15 cellular contexts compared by ENCODE assay signal in the genomic region with DNA sequence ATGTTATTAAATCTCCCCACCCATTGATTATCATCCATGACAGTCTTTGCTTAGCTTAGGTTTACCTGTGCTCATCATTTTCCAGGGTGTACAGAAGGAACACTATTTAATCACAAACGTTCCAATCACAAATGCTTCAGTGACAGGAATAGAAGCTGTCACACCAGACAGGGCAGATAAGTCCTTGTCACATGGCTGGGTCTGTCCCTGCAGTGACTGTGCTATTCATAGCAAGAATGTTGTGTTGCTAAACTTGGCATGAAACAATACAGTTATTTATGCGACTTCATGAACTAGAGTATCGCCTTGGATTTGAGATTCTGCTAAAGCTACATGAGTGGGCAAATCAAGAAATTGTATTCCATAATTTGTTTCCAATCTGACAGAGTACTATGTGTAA.
DNase-seq lines count a peak whose midpoint lies in the region; ATAC-seq and TF ChIP-seq lines count a peak whose summit lies in the region.
"Had no signal": no experiment of that assay in that cellular context is flagged by ENCODE, and none has a peak within 500 bp of the region (broad histone marks: within the 10 kb centered on the region; RNA-seq: fewer than 3 reads in every experiment).

No MANE protein-coding gene starts in this region.

- H3K27ac Mint-ChIP-seq in stimulated activated effector memory CD8-positive, alpha-beta T cell treated with anti-CD3 and anti-CD28 coated beads, Interleukin-12 subunit alpha, Interleukin-12 subunit beta, amount 100 ng/mL, for 72 hours, result no peak overlapping the region
- H3K27ac Mint-ChIP-seq: activated CD8-positive, alpha-beta T cell treated with anti-CD3 and anti-CD28 coated beads, Interleukin-2, amount 10 ng/mL, durations not matched to agents 7 days and 5 days; activated naive CD4-positive, alpha-beta T cell treated with anti-CD3 and anti-CD28 coated beads, Interleukin-2, amount 50 U/mL, for 72 hours; T-helper 17 cell had no signal

- H3K4me1 ChIP-seq in adipocyte (ENCODE audit: control insufficient read depth, insufficient read depth, low read length) (peaks cover 10% of the 10 kb centered on the region), right atrium auricular region (peaks cover 0 to 52% of the 10 kb centered on the region in 2 donors)

- no peak overlapping the region for H3K4me3 Mint-ChIP-seq in stimulated activated effector memory CD8-positive, alpha-beta T cell treated with anti-CD3 and anti-CD28 coated beads, Interleukin-12 subunit alpha, Interleukin-12 subunit beta, amount 100 ng/mL, for 72 hours
- H3K4me3 Mint-ChIP-seq: activated CD8-positive, alpha-beta T cell treated with anti-CD3 and anti-CD28 coated beads, Interleukin-2, amount 10 ng/mL, durations not matched to agents 7 days and 5 days; T-helper 17 cell had no signal

- H3K36me3 ChIP-seq in adipocyte (ENCODE audit: control insufficient read depth, insufficient read depth, low read length, severe bottlenecking) (no peaks in the 10 kb centered on the region), right atrium auricular region (no peaks in the 10 kb centered on the region)
- H3K36me3 ChIP-seq: neutrophil had no signal

- H3K4me3 ChIP-seq in adipocyte (ENCODE audit: low read length), result no peak overlapping the region
- H3K4me3 ChIP-seq in right atrium auricular region, result no peak overlapping the region

- no peak overlapping the region for H3K9ac ChIP-seq in adipocyte (ENCODE audit: low read length)

- peak overlapping the region; percentile 74 to 90 for H3K27ac ChIP-seq in right atrium auricular region
- H3K27ac ChIP-seq: neutrophil had no signal

- no peak for TF ChIP-seq CTCF in right atrium auricular region (IDR thresholded peaks at IDR 0.05)

- ATAC-seq in GM21526 (IDR thresholded peaks at IDR 0.05; ENCODE audit: low FRiP score, unreplicated experiment), result peak; percentile 54
- peak; percentile 86 for ATAC-seq in stimulated activated effector memory CD8-positive, alpha-beta T cell treated with anti-CD3 and anti-CD28 coated beads, Interleukin-12 subunit alpha, Interleukin-12 subunit beta, amount 100 ng/mL, for 72 hours
- ATAC-seq: activated CD8-positive, alpha-beta T cell treated with anti-CD3 and anti-CD28 coated beads, Interleukin-2, amount 10 ng/mL, durations not matched to agents 7 days and 5 days; activated naive CD4-positive, alpha-beta T cell treated with anti-CD3 and anti-CD28 coated beads, Interleukin-2, amount 50 U/mL, for 72 hours; T-helper 17 cell had no signal

- H3K27me3 ChIP-seq in adipocyte (replicated peaks; ENCODE audit: control insufficient read depth, insufficient read depth, low read length) (no peaks in the 10 kb centered on the region), right atrium auricular region (no peaks in the 10 kb centered on the region)
- H3K27me3 ChIP-seq: neutrophil had no signal

- no peaks in the 10 kb centered on the region for H3K4me1 Mint-ChIP-seq in stimulated activated effector memory CD8-positive, alpha-beta T cell treated with anti-CD3 and anti-CD28 coated beads, Interleukin-12 subunit alpha, Interleukin-12 subunit beta, amount 100 ng/mL, for 72 hours
- H3K4me1 Mint-ChIP-seq: T-helper 17 cell had no signal

- H3K9me3 Mint-ChIP-seq in stimulated activated effector memory CD8-positive, alpha-beta T cell treated with anti-CD3 and anti-CD28 coated beads, Interleukin-12 subunit alpha, Interleukin-12 subunit beta, amount 100 ng/mL, for 72 hours, result no peaks in the 10 kb centered on the region

- peaks cover 1% of the 10 kb centered on the region for H3K9me3 ChIP-seq in adipocyte (ENCODE audit: control insufficient read depth, low read length)
- no peaks in the 10 kb centered on the region for H3K9me3 ChIP-seq in right atrium auricular region
- H3K9me3 ChIP-seq: neutrophil had no signal

- DNase-seq in adipocyte (ENCODE audit: low read depth), result peak; percentile 11
- no peak for DNase-seq in right atrium auricular region (ENCODE audit: low spot score)
- no peak for DNase-seq in stimulated activated effector memory CD8-positive, alpha-beta T cell treated with anti-CD3 and anti-CD28 coated beads, Interleukin-12 subunit alpha, Interleukin-12 subunit beta, amount 100 ng/mL, for 72 hours (ENCODE audit: low spot score in 2 of 2)
- DNase-seq in hepatic stellate cell (ENCODE audit: low spot score), result no peak
- no peak for DNase-seq in AG20443 (ENCODE audit: low spot score)
- no peak for DNase-seq in NCI-H2227 treated with DMSO at 0.1 percent for 48 hours (lab: John Stamatoyannopoulos, UW)
- no peak for DNase-seq in NCI-H146 treated with DMSO at 0.1 percent for 48 hours (lab: John Stamatoyannopoulos, UW; ENCODE audit: unreplicated experiment)
- DNase-seq: activated CD8-positive, alpha-beta T cell treated with anti-CD3 and anti-CD28 coated beads, Interleukin-2, amount 10 ng/mL, durations not matched to agents 7 days and 5 days; activated T-cell treated with anti-CD3 and anti-CD28 coated beads, Interleukin-2, amount 50 U/mL, for 48 hours; NCI-H187; stimulated activated CD4-positive, alpha-beta T cell treated with anti-CD3 and anti-CD28 coated beads, Interleukin-1b, Interleukin-23, amount 100 ng/mL, for 48 hours; T-helper 17 cell had no signal

- H3K36me3 Mint-ChIP-seq in stimulated activated effector memory CD8-positive, alpha-beta T cell treated with anti-CD3 and anti-CD28 coated beads, Interleukin-12 subunit alpha, Interleukin-12 subunit beta, amount 100 ng/mL, for 72 hours, result no peaks in the 10 kb centered on the region
- H3K36me3 Mint-ChIP-seq: activated naive CD4-positive, alpha-beta T cell treated with anti-CD3 and anti-CD28 coated beads, Interleukin-2, amount 50 U/mL, for 72 hours had no signal
